ENCODE assay signal across 5 cellular contexts in the genomic region with DNA sequence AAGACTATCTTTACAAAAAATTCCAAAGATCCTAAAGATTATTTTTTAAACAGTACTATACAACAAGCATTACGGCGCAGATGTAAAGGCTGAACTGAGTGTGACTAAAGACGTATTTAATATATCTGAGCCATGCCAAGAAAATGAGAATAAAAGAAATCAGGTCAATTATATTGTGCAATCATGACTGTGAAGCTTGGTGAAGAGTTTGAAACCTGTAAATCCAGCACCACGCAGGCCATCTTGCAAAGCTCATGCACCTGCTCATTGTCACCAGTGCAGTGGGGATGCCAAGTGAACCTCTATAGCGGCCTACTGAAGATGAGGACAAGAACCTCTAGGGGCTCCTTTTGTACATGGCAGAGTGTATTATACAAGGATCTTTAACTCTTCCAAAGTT.
"Had no signal": no experiment of that assay in that cellular context is flagged by ENCODE, and none has a peak within 500 bp of the region (broad histone marks: within the 10 kb centered on the region; RNA-seq: fewer than 3 reads in every experiment).

No MANE protein-coding gene starts in this region.

- H3K4me3 Mint-ChIP-seq: GM23338, H9 had no signal

- H3K27ac Mint-ChIP-seq: GM23338, H9 had no signal

- H3K4me3 ChIP-seq: GM23338 had no signal

- FAIRE-seq: H1, H54 had no signal

- DNase-seq: H9, HCEC 1CT had no signal

- ATAC-seq: GM23338 had no signal

- H3K4me2 ChIP-seq: GM23338 had no signal

- H2AFZ ChIP-seq: GM23338 had no signal
